18 cellular contexts compared by ENCODE assay signal in genomic region chr6:115302731-115303130, GRCh38.
"Had no signal": no experiment of that assay in that cellular context is flagged by ENCODE, and none has a peak within 500 bp of the region (broad histone marks: within the 10 kb centered on the region; RNA-seq: fewer than 3 reads in every experiment).

No MANE protein-coding gene starts in this region.

- DNase-seq: occipital lobe; ovary; posterior cingulate gyrus; psoas muscle; right cardiac atrium; right lobe of liver; sigmoid colon; small intestine; stimulated activated CD4-positive, alpha-beta T cell treated with anti-CD3 and anti-CD28 coated beads, Interleukin-15, amount 100 ng/mL, for 24 hours; stimulated activated CD4-positive, alpha-beta T cell treated with anti-CD3 and anti-CD28 coated beads, Interleukin-2, amount 100 ng/mL, for 24 hours; stimulated activated CD4-positive, alpha-beta T cell treated with anti-CD3 and anti-CD28 coated beads, Interleukin-2, amount 100 ng/mL, for 48 hours; stimulated activated CD4-positive, alpha-beta T cell treated with anti-CD3 and anti-CD28 coated beads, Interleukin-4, amount 100 ng/mL, for 24 hours; stimulated activated naive B cell treated with anti-CD40 and anti-IgM and Interleukin-4, amounts not matched to agents 10 μg/mL and 1 μg/mL and 100 μg/mL, for 72 hours; stimulated activated naive CD4-positive, alpha-beta T cell treated with Interleukin-2 at 50 U/mL for 16 hours; stomach; thyroid gland; trophoblast cell; upper lobe of left lung had no signal
